Comparison of ENCODE assay signal across 17 cellular contexts in genomic region chr1:38555594-38555993, GRCh38.
DNase-seq lines count a peak whose midpoint lies in the region; ATAC-seq, FAIRE-seq and TF ChIP-seq lines count a peak whose summit lies in the region.
"Had no signal": no experiment of that assay in that cellular context is flagged by ENCODE, and none has a peak within 500 bp of the region (broad histone marks: within the 10 kb centered on the region; RNA-seq: fewer than 3 reads in every experiment).

No MANE protein-coding gene starts in this region.

- no peak overlapping the region for H3K27ac ChIP-seq in CD8-positive, alpha-beta T cell (ENCODE audit: low read depth, low read length)
- H3K27ac ChIP-seq in neural progenitor cell = no peak overlapping the region
- no peak overlapping the region for H3K27ac ChIP-seq in CD8-positive, alpha-beta memory T cell (ENCODE audit: low read depth, low read length)
- H3K27ac ChIP-seq: BLaER1 treated with 17β-estradiol and CSF1 and Interleukin-3, amounts not matched to agents 10 nM and 100 nM had no signal

- H3K79me2 ChIP-seq in neural progenitor cell (ENCODE audit: low read depth) = no peaks in the 10 kb centered on the region

- no peaks in the 10 kb centered on the region for H3K9me3 ChIP-seq in CD8-positive, alpha-beta T cell (ENCODE audit: low read length)
- no peaks in the 10 kb centered on the region for H3K9me3 ChIP-seq in neural progenitor cell (ENCODE audit: low read depth)
- H3K9me3 ChIP-seq in CD8-positive, alpha-beta memory T cell (ENCODE audit: low read length) = no peaks in the 10 kb centered on the region
- H3K9me3 ChIP-seq: BLaER1 treated with 17β-estradiol and CSF1 and Interleukin-3, amounts not matched to agents 10 nM and 100 nM had no signal

- no peaks in the 10 kb centered on the region for H3K27me3 ChIP-seq in CD8-positive, alpha-beta T cell (ENCODE audit: insufficient read depth, low read length)
- H3K27me3 ChIP-seq in neural progenitor cell = peaks cover 9% of the 10 kb centered on the region
- no peaks in the 10 kb centered on the region for H3K27me3 ChIP-seq in CD8-positive, alpha-beta memory T cell (ENCODE audit: insufficient read depth, low read length, poor library complexity, severe bottlenecking)
- H3K27me3 ChIP-seq: BLaER1 treated with 17β-estradiol and CSF1 and Interleukin-3, amounts not matched to agents 10 nM and 100 nM had no signal

- H3F3A ChIP-seq in neural progenitor cell (ENCODE audit: low read depth) = peaks cover 24% of the 10 kb centered on the region

- FAIRE-seq in GM19239 (lab: Jason Lieb, UNC) = peak; percentile 18
- FAIRE-seq: G401.6, HepG2, HTR-8/SVneo had no signal

- no peak overlapping the region for H2AFZ ChIP-seq in neural progenitor cell (replicated peaks)

- no peaks in the 10 kb centered on the region for H3K36me3 Mint-ChIP-seq in CD8-positive, alpha-beta T cell
- H3K36me3 Mint-ChIP-seq in activated B cell treated with CpG ODN at 0.5 μM for 24 hours (ENCODE audit: low read depth) = no peaks in the 10 kb centered on the region
- no peaks in the 10 kb centered on the region for H3K36me3 Mint-ChIP-seq in memory B cell
- no peaks in the 10 kb centered on the region for H3K36me3 Mint-ChIP-seq in neural progenitor cell
- H3K36me3 Mint-ChIP-seq in immature natural killer cell = no peaks in the 10 kb centered on the region
- no peaks in the 10 kb centered on the region for H3K36me3 Mint-ChIP-seq in CD8-positive, alpha-beta memory T cell
- H3K36me3 Mint-ChIP-seq: CD4-positive, CD25-positive, alpha-beta regulatory T cell had no signal

- H3K4me3 Mint-ChIP-seq in CD8-positive, alpha-beta T cell = no peak overlapping the region
- H3K4me3 Mint-ChIP-seq in activated B cell treated with CpG ODN at 0.5 μM for 24 hours = no peak overlapping the region
- H3K4me3 Mint-ChIP-seq in memory B cell = no peak overlapping the region
- no peak overlapping the region for H3K4me3 Mint-ChIP-seq in neural progenitor cell
- H3K4me3 Mint-ChIP-seq in immature natural killer cell = no peak overlapping the region
- no peak overlapping the region for H3K4me3 Mint-ChIP-seq in CD8-positive, alpha-beta memory T cell
- H3K4me3 Mint-ChIP-seq: H9 had no signal

- no peaks in the 10 kb centered on the region for H3K9me3 Mint-ChIP-seq in CD8-positive, alpha-beta T cell
- H3K9me3 Mint-ChIP-seq in activated B cell treated with CpG ODN at 0.5 μM for 24 hours = no peaks in the 10 kb centered on the region
- H3K9me3 Mint-ChIP-seq in memory B cell = no peaks in the 10 kb centered on the region
- no peaks in the 10 kb centered on the region for H3K9me3 Mint-ChIP-seq in neural progenitor cell
- no peaks in the 10 kb centered on the region for H3K9me3 Mint-ChIP-seq in immature natural killer cell
- H3K9me3 Mint-ChIP-seq in CD8-positive, alpha-beta memory T cell = no peaks in the 10 kb centered on the region
- H3K9me3 Mint-ChIP-seq: CD4-positive, CD25-positive, alpha-beta regulatory T cell; H9 had no signal

- intact Hi-C loops in CD8-positive, alpha-beta T cell (cut with DNase I, micrococcal nuclease) = loop anchor here in 1 of 2 experiments (10.0 kb wide), 1 partner anchor 439 kb away; the partner anchor contains the start of gene AKIRIN1
- intact Hi-C loops in activated B cell treated with CpG ODN at 0.5 μM for 24 hours (cut with micrococcal nuclease) = no loop called here

- CTCF ChIA-PET in CD8-positive, alpha-beta T cell (lab: Charles Lee) = interaction anchor here (0.8 kb wide), 1 partner anchor 53 kb away, joined by 3 read pairs; no protein-coding TSS in a partner anchor
- CTCF ChIA-PET in activated B cell treated with CpG ODN at 0.5 μM for 24 hours (lab: Charles Lee) = no interaction called here
- CTCF ChIA-PET in CD8-positive, alpha-beta memory T cell (lab: Charles Lee) = no interaction called here

- H3K9ac ChIP-seq in neural progenitor cell = no peak overlapping the region
- H3K9ac ChIP-seq: BLaER1 treated with 17β-estradiol and CSF1 and Interleukin-3, amounts not matched to agents 10 nM and 100 nM had no signal

- POLR2A ChIA-PET in CD8-positive, alpha-beta T cell (lab: Charles Lee) = interaction anchor here (0.6 kb wide), 1 partner anchor 161 kb away, joined by 3 read pairs; no protein-coding TSS in a partner anchor
- POLR2A ChIA-PET in activated B cell treated with CpG ODN at 0.5 μM for 24 hours (lab: Charles Lee) = interaction anchor here (0.8 kb wide), 1 partner anchor 80 kb away, joined by 3 read pairs; no protein-coding TSS in a partner anchor
- POLR2A ChIA-PET in CD8-positive, alpha-beta memory T cell (lab: Charles Lee) = no interaction called here

- peaks cover 5% of the 10 kb centered on the region for H3K27me3 Mint-ChIP-seq in CD8-positive, alpha-beta T cell (ENCODE audit: low read depth)
- H3K27me3 Mint-ChIP-seq in activated B cell treated with CpG ODN at 0.5 μM for 24 hours = peaks cover 11% of the 10 kb centered on the region
- H3K27me3 Mint-ChIP-seq in memory B cell = no peaks in the 10 kb centered on the region
- H3K27me3 Mint-ChIP-seq in neural progenitor cell (ENCODE audit: insufficient read depth, low read depth) = peaks cover 3% of the 10 kb centered on the region
- H3K27me3 Mint-ChIP-seq in immature natural killer cell (ENCODE audit: low read depth in 3 of 3) = peaks cover 6 to 9% (median 8%) of the 10 kb centered on the region in 3 donors
- H3K27me3 Mint-ChIP-seq in CD8-positive, alpha-beta memory T cell = peaks cover 2 to 7% of the 10 kb centered on the region in 2 donors

- no peak overlapping the region for H3K4me3 ChIP-seq in CD8-positive, alpha-beta T cell (ENCODE audit: low read depth, low read length)
- H3K4me3 ChIP-seq in neural progenitor cell = no peak overlapping the region
- no peak overlapping the region for H3K4me3 ChIP-seq in CD8-positive, alpha-beta memory T cell (ENCODE audit: low read length)
- H3K4me3 ChIP-seq: BLaER1 treated with 17β-estradiol and CSF1 and Interleukin-3, amounts not matched to agents 10 nM and 100 nM had no signal

- ATAC-seq in CD8-positive, alpha-beta T cell = no peak
- ATAC-seq in activated B cell treated with CpG ODN at 0.5 μM for 24 hours (ENCODE audit: low read depth) = no peak
- no peak for ATAC-seq in memory B cell (ENCODE audit: low read depth)
- ATAC-seq: HepG2 had no signal

- DNase-seq in CD8-positive, alpha-beta T cell = no peak
- DNase-seq in GM19239 (ENCODE audit: insufficient read length, low spot score) (no peak), activated B cell treated with CpG ODN at 0.5 μM for 24 hours (no peak), memory B cell (ENCODE audit: low spot score in 2 of 2) (no peak), neural progenitor cell (ENCODE audit: low spot score) (no peak), immature natural killer cell (no peak)
- DNase-seq in CD8-positive, alpha-beta memory T cell = no peak
- DNase-seq: 8988T; AML-193; CD4-positive, CD25-positive, alpha-beta regulatory T cell; DMS79; GOT3; H9 had no signal

- TF ChIP-seq CTCF in CD8-positive, alpha-beta T cell (IDR thresholded peaks at IDR 0.05) = no peak
- TF ChIP-seq CTCF in activated B cell treated with CpG ODN at 0.5 μM for 24 hours (IDR thresholded peaks at IDR 0.05) = no peak
- TF ChIP-seq CTCF in neural progenitor cell (IDR thresholded peaks at IDR 0.05) = no peak

- H3K36me3 ChIP-seq in CD8-positive, alpha-beta T cell (ENCODE audit: insufficient read depth, low read length) = no peaks in the 10 kb centered on the region
- H3K36me3 ChIP-seq in neural progenitor cell = no peaks in the 10 kb centered on the region
- H3K36me3 ChIP-seq in CD8-positive, alpha-beta memory T cell (ENCODE audit: insufficient read depth, low read length) = no peaks in the 10 kb centered on the region
- H3K36me3 ChIP-seq: BLaER1 treated with 17β-estradiol and CSF1 and Interleukin-3, amounts not matched to agents 10 nM and 100 nM had no signal

- H3K4me1 ChIP-seq in CD8-positive, alpha-beta T cell (ENCODE audit: insufficient read depth, low read length) = peaks cover 20% of the 10 kb centered on the region
- peaks cover 23% of the 10 kb centered on the region for H3K4me1 ChIP-seq in neural progenitor cell
- H3K4me1 ChIP-seq in CD8-positive, alpha-beta memory T cell (ENCODE audit: insufficient read depth, low read length) = peaks cover 20% of the 10 kb centered on the region

- H3K27ac Mint-ChIP-seq in CD8-positive, alpha-beta T cell = peak overlapping the region; percentile 19
- H3K27ac Mint-ChIP-seq in activated B cell treated with CpG ODN at 0.5 μM for 24 hours = peak overlapping the region; percentile 93
- H3K27ac Mint-ChIP-seq in memory B cell = peak overlapping the region; percentile 58
- H3K27ac Mint-ChIP-seq in neural progenitor cell = no peak overlapping the region
- peak overlapping the region in 1 of 6 donors; percentile 77 for H3K27ac Mint-ChIP-seq in immature natural killer cell
- peak overlapping the region in 1 of 8 donors; percentile 2 for H3K27ac Mint-ChIP-seq in CD8-positive, alpha-beta memory T cell
- H3K27ac Mint-ChIP-seq: H9 had no signal

- no peak overlapping the region for H3K4me2 ChIP-seq in neural progenitor cell
- H3K4me2 ChIP-seq: BLaER1 treated with 17β-estradiol and CSF1 and Interleukin-3, amounts not matched to agents 10 nM and 100 nM had no signal

- peaks cover 34% of the 10 kb centered on the region for H3K4me1 Mint-ChIP-seq in CD8-positive, alpha-beta T cell (ENCODE audit: low read depth)
- H3K4me1 Mint-ChIP-seq in activated B cell treated with CpG ODN at 0.5 μM for 24 hours = peaks cover 48% of the 10 kb centered on the region
- peaks cover 37% of the 10 kb centered on the region for H3K4me1 Mint-ChIP-seq in memory B cell
- peaks cover 32% of the 10 kb centered on the region for H3K4me1 Mint-ChIP-seq in neural progenitor cell
- peaks cover 30 to 37% of the 10 kb centered on the region in 2 donors for H3K4me1 Mint-ChIP-seq in immature natural killer cell
- H3K4me1 Mint-ChIP-seq in CD8-positive, alpha-beta memory T cell = peaks cover 31 to 42% (median 38%) of the 10 kb centered on the region in 3 donors

- H4K20me1 ChIP-seq in neural progenitor cell (ENCODE audit: low read depth) = no peaks in the 10 kb centered on the region
- H4K20me1 ChIP-seq: BLaER1 treated with 17β-estradiol and CSF1 and Interleukin-3, amounts not matched to agents 10 nM and 100 nM had no signal
